8 cellular contexts compared by ENCODE assay signal in genomic region chr17:38415250-38416194, GRCh38. TPM values are rescaled to one million over a fixed set of nuclear protein-coding genes. Genes with fewer than 3 reads are reported as not detected.
DNase-seq lines count a peak whose midpoint lies in the region; ATAC-seq and TF ChIP-seq lines count a peak whose summit lies in the region.

No MANE protein-coding gene starts in this region.

- no peaks in the 10 kb centered on the region for H3K9me3 Mint-ChIP-seq in WTC11

- ATAC-seq in GM21723 (IDR thresholded peaks at IDR 0.05; ENCODE audit: unreplicated experiment) (peak; percentile 51), WTC11 (peak; percentile 43), left ventricle myocardium superior (peak; percentile 56), upper lobe of right lung (peak; percentile 76), GM21737 (IDR thresholded peaks at IDR 0.05; ENCODE audit: unreplicated experiment) (no peak), HG03342 (IDR thresholded peaks at IDR 0.05; ENCODE audit: unreplicated experiment) (no peak)

- peak; percentile 72 for DNase-seq in AG08396 (ENCODE audit: low spot score)
- DNase-seq in NCI-H2107 treated with DMSO at 0.1 percent for 48 hours (lab: John Stamatoyannopoulos, UW; ENCODE audit: unreplicated experiment) = peak; percentile 97
- peak; percentile 69 for DNase-seq in WTC11 (ENCODE audit: low spot score)
- no peak for DNase-seq in left ventricle myocardium superior
- DNase-seq in upper lobe of right lung = peak; percentile 86

- TF ChIP-seq CTCF in WTC11 (IDR thresholded peaks at IDR 0.05) (no peak), upper lobe of right lung (IDR thresholded peaks at IDR 0.05) (no peak)

- peak overlapping the region; percentile 29 for H3K4me3 ChIP-seq in upper lobe of right lung

- H3K9me3 ChIP-seq in upper lobe of right lung = no peaks in the 10 kb centered on the region

- H3K4me1 ChIP-seq in upper lobe of right lung = peaks cover 12% of the 10 kb centered on the region

- POLR2A ChIA-PET in WTC11 (lab: Charles Lee) = interaction anchor here (0.8 to 5.4 kb wide), 8 partner anchors 12 to 91 kb away, joined by 3 to 26 read pairs (median 8); partner anchors contain the start of gene SOCS7

- H3K27ac ChIP-seq in upper lobe of right lung = peak overlapping the region; percentile 75

- peak overlapping the region; percentile 91 for H3K27ac Mint-ChIP-seq in WTC11

- H3K36me3 Mint-ChIP-seq in WTC11 = no peaks in the 10 kb centered on the region

- peaks cover 29% of the 10 kb centered on the region for H3K27me3 Mint-ChIP-seq in WTC11 (ENCODE audit: low read depth)

- H3K4me1 Mint-ChIP-seq in WTC11 = peaks cover 59% of the 10 kb centered on the region

- H3K4me3 Mint-ChIP-seq in WTC11 = peak overlapping the region; percentile 61

- no peaks in the 10 kb centered on the region for H3K36me3 ChIP-seq in upper lobe of right lung

- peaks cover 25% of the 10 kb centered on the region for H3K27me3 ChIP-seq in upper lobe of right lung

- CTCF ChIA-PET in WTC11 (lab: Charles Lee) = interaction anchor here (0.6 to 9.5 kb wide), 40 partner anchors 8 to 766 kb away, joined by 3 to 222 read pairs (median 4); partner anchors contain the start of genes ARHGAP23, GPR179 and SOCS7

- intact Hi-C loops in left ventricle myocardium superior (cut with micrococcal nuclease) (loop anchor here (1.0 kb wide), 1 partner anchor 66 kb away; no protein-coding TSS in a partner anchor), upper lobe of right lung (cut with DNase I) (loop anchor here (5.0 kb wide), 1 partner anchor 68 kb away; no protein-coding TSS in a partner anchor)

TF ChIP-seq in WTC11, 78 proteins besides CTCF, POLR2A, EP300 and RAD21 (continues in another document):
- TF ChIP-seq USF1 (CRISPR knock-in tag; IDR thresholded peaks at IDR 0.05) = no peak
- TF ChIP-seq, protein P1, sequence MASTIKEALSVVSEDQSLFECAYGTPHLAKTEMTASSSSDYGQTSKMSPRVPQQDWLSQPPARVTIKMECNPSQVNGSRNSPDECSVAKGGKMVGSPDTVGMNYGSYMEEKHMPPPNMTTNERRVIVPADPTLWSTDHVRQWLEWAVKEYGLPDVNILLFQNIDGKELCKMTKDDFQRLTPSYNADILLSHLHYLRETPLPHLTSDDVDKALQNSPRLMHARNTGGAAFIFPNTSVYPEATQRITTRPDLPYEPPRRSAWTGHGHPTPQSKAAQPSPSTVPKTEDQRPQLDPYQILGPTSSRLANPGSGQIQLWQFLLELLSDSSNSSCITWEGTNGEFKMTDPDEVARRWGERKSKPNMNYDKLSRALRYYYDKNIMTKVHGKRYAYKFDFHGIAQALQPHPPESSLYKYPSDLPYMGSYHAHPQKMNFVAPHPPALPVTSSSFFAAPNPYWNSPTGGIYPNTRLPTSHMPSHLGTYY (CRISPR knock-in tag; IDR thresholded peaks at IDR 0.05) = no peak
- no peak for TF ChIP-seq TEAD4 (CRISPR knock-in tag; IDR thresholded peaks at IDR 0.05)
- TF ChIP-seq ZSCAN18 (CRISPR knock-in tag; IDR thresholded peaks at IDR 0.05) = no peak
- TF ChIP-seq, protein P2, sequence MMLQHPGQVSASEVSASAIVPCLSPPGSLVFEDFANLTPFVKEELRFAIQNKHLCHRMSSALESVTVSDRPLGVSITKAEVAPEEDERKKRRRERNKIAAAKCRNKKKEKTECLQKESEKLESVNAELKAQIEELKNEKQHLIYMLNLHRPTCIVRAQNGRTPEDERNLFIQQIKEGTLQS (CRISPR knock-in tag; conservative IDR thresholded peaks at IDR 0.05) = peak; percentile 98
- TF ChIP-seq PREB (CRISPR knock-in tag; IDR thresholded peaks at IDR 0.05; ENCODE audit: borderline replicate concordance) = no peak
- no peak for TF ChIP-seq RORB (CRISPR knock-in tag; IDR thresholded peaks at IDR 0.05)
- TF ChIP-seq ZNF423 (CRISPR knock-in tag; IDR thresholded peaks at IDR 0.05) = peak; percentile 94
- TF ChIP-seq MXD4 (CRISPR knock-in tag; IDR thresholded peaks at IDR 0.05; ENCODE audit: borderline replicate concordance) = no peak
- TF ChIP-seq, protein P3, sequence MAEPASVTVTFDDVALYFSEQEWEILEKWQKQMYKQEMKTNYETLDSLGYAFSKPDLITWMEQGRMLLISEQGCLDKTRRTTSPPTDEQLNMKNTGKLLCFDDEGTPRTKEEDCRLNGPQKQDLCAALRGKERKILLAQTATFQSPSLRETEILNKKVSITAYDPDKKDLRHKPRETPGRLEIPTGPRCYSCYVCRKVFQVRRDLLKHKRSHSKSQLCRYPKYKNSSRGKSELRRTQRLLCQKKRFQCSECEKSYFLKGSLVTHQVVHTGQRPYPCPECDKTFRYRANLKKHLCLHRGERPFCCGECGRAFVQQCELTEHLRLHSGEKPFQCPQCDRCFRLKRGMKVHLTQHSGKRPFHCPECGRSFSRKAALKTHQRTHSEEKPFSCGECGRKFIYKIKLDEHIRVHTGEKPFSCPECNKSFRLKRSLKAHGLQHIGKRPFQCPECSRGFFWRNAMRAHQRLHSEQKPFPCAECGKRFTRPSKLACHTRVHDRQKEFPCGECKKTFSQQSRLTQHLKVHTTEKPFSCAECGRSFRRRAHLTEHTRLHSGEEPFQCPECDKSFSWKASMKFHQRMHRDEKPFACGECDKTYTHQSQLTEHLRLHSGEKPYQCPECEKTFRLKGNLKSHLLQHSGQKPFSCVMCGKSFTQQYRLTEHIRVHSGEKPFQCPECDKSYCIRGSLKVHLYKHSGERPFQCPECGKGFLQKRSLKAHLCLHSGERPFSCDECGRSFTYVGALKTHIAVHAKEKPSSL (CRISPR knock-in tag; conservative IDR thresholded peaks at IDR 0.05) = no peak
- TF ChIP-seq ZMAT4 (CRISPR knock-in tag; IDR thresholded peaks at IDR 0.05) = no peak
- no peak for TF ChIP-seq SMAD3 (CRISPR knock-in tag; IDR thresholded peaks at IDR 0.05; ENCODE audit: borderline replicate concordance)
- no peak for TF ChIP-seq SOX15 (CRISPR knock-in tag; IDR thresholded peaks at IDR 0.05)
- TF ChIP-seq, protein P4, sequence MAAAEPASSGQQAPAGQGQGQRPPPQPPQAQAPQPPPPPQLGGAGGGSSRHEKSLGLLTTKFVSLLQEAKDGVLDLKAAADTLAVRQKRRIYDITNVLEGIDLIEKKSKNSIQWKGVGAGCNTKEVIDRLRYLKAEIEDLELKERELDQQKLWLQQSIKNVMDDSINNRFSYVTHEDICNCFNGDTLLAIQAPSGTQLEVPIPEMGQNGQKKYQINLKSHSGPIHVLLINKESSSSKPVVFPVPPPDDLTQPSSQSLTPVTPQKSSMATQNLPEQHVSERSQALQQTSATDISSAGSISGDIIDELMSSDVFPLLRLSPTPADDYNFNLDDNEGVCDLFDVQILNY (CRISPR knock-in tag; IDR thresholded peaks at IDR 0.05) = no peak
- TF ChIP-seq MAX (CRISPR knock-in tag; IDR thresholded peaks at IDR 0.05) = peak; percentile 62; the same call in 1 of the 2 replicates
- TF ChIP-seq IRF2 (CRISPR knock-in tag; IDR thresholded peaks at IDR 0.05; ENCODE audit: borderline replicate concordance, low read depth) = no peak

RNA-seq across cellular contexts. Expression of gene ARHGAP23, which starts 12.7 kb away (rescaled TPM):
- total RNA-seq in WTC11 (2021) = 49.1 to 66.0 TPM (median 56.6 TPM) in 3 replicates
- total RNA-seq in left ventricle myocardium superior = 70.3 TPM
- total RNA-seq in upper lobe of right lung = 85.1 TPM

Comparison
In these comparisons a context has a peak if more than half of its experiments do, and no peak if none do; other contexts are left out.
1. ATAC-seq: peak in GM21723 (single experiment), WTC11 (single experiment), left ventricle myocardium superior (single experiment) and upper lobe of right lung (single experiment); none in GM21737 (single experiment) and HG03342 (single experiment).